In the genomic region with DNA sequence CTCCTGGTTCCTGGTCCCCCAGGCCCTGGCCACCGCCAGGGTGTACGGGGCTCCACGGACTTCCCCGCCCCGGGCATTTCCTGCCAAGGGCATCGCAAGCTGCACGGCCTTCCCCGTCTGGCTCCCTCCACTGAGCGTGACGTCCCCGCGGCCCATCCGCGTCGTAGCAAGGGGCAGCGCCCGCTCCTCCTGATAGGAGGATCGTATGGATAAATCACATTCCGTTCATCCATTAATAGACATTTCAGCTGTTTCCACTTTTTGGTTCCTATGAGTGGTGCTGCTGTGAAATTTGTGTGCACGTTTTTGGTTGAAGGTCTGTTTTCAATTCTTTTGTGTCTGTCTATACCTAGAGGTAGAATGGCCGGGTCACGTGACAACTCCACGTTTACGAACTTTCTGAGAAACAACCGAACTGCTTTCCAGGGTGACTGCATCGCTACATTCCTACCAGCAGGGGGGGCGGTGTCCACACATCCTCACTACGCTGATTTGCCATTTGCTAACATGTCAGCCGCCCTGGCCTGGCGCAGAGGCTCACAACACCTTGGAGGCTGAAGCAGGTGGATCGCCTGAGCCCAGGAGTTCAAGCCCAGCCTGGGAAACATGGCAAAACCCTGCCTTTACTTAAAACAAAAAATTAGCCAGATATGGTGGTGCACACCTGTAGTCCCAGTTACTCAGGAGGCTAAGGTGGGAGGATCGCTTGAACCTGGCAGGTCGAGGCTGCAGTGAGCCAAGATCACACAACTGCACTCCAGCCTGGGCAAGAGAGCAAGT, we compare ENCODE assay signal across 8 cellular contexts. TPM values are rescaled to one million over a fixed set of nuclear protein-coding genes. Genes with fewer than 3 reads are reported as not detected.
DNase-seq lines count a peak whose midpoint lies in the region; ATAC-seq lines count a peak whose summit lies in the region.

No MANE protein-coding gene starts in this region.

- peak; percentile 98 for DNase-seq in ELF-1 (ENCODE audit: low read depth, low spot score)
- DNase-seq in LHCN-M2 (ENCODE audit: low read depth) = peak; percentile 19
- DNase-seq in SKM-1 treated with dmso at 0.1 percent for 144 hours (lab: John Stamatoyannopoulos, UW; ENCODE audit: unreplicated experiment) = peak; percentile 47
- DNase-seq in Right ventricle myocardium superior = peak; percentile 74
- peak; percentile 22 for DNase-seq in renal cortical epithelial cell (ENCODE audit: low read depth)

- H3K4me1 Mint-ChIP-seq in activated naive CD4-positive, alpha-beta T cell treated with anti-CD3 and anti-CD28 coated beads, Interleukin-2, amount 50 U/mL, for 24 hours = peaks cover 12% of the 10 kb centered on the region

- H3K27ac Mint-ChIP-seq in activated naive CD4-positive, alpha-beta T cell treated with anti-CD3 and anti-CD28 coated beads, Interleukin-2, amount 50 U/mL, for 24 hours = peak overlapping the region; percentile 55

- peak; percentile 56 for ATAC-seq in Right ventricle myocardium superior (ENCODE audit: poor library complexity)
- ATAC-seq in GM21381 (IDR thresholded peaks at IDR 0.05; ENCODE audit: unreplicated experiment) = no peak
- ATAC-seq in GM21423 (IDR thresholded peaks at IDR 0.05; ENCODE audit: unreplicated experiment) = no peak

- peak overlapping the region; percentile 77 for H3K4me3 Mint-ChIP-seq in activated naive CD4-positive, alpha-beta T cell treated with anti-CD3 and anti-CD28 coated beads, Interleukin-2, amount 50 U/mL, for 24 hours

- H3K27me3 Mint-ChIP-seq in activated naive CD4-positive, alpha-beta T cell treated with anti-CD3 and anti-CD28 coated beads, Interleukin-2, amount 50 U/mL, for 24 hours = no peaks in the 10 kb centered on the region

- H3K9me3 Mint-ChIP-seq in activated naive CD4-positive, alpha-beta T cell treated with anti-CD3 and anti-CD28 coated beads, Interleukin-2, amount 50 U/mL, for 24 hours = no peaks in the 10 kb centered on the region

- H3K36me3 Mint-ChIP-seq in activated naive CD4-positive, alpha-beta T cell treated with anti-CD3 and anti-CD28 coated beads, Interleukin-2, amount 50 U/mL, for 24 hours = no peaks in the 10 kb centered on the region

- intact Hi-C loops in Right ventricle myocardium superior (cut with DNase I) = no loop called here

RNA-seq across cellular contexts. Expression of a gene that starts 37.7 kb away (rescaled TPM):
- total RNA-seq in LHCN-M2 (2014; rRNA removed) (not detected in 2 replicates), Right ventricle myocardium superior (0.89 TPM), renal cortical epithelial cell (not detected in 2 replicates)
- not detected for polyA plus RNA-seq in LHCN-M2 (2012)

Comparison
In these comparisons a context has a peak if more than half of its experiments do, and no peak if none do; other contexts are left out.
1. DNase-seq: peak in every context shown above with its lines; median percentile 98 in ELF-1; 74 in Right ventricle myocardium superior; 47 in SKM-1 treated with dmso at 0.1 percent for 144 hours; 22 in renal cortical epithelial cell; 19 in LHCN-M2.